ENCODE assay signal across 11 cellular contexts in the genomic region with DNA sequence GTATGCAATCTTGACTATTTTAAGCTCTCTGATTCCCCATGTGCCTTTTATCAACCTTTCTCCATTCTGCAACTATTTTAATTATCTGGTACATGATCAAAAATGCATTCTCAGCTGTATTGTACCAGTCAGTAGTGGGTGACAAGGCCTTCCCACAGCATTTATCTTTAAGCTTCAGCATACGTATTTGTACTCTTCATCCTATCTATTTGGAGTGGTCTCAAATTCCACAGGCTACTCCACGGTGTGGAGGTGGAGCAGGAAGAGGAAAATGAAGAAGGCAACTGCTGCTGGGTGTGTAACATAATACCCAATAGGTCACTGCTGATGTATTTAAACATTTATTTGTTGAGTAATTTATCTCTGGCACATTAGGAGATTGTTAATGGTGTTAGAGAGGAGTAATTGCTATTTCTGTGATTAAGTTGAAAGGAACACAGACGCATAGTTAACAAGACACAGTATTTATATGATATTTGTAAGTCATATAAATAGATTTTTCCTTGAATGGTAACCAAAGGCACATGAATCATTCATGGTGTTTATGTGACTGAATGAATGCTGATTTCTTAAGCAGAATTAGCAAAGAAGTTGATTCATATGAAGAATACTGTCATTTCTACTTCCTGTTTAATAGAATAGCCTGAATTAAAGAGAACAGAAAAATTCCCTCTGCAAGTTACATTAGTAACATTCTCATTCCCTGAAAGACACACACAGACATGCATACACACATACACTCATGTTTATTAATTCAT.
DNase-seq lines count a peak whose midpoint lies in the region; ATAC-seq, FAIRE-seq and TF ChIP-seq lines count a peak whose summit lies in the region.
"Had no signal": no experiment of that assay in that cellular context is flagged by ENCODE, and none has a peak within 500 bp of the region (broad histone marks: within the 10 kb centered on the region; RNA-seq: fewer than 3 reads in every experiment).

No MANE protein-coding gene starts in this region.

- H3K27me3 Mint-ChIP-seq in chondrocyte (ENCODE audit: low read depth): no peaks in the 10 kb centered on the region

- H3K9me3 ChIP-seq in HepG2 (ENCODE audit: low read length) (no peaks in the 10 kb centered on the region), right lobe of liver (no peaks in the 10 kb centered on the region)

- TF ChIP-seq EP300 in HepG2 (IDR thresholded peaks at IDR 0.05; ENCODE audit: low read depth in 2 of 2, low read length in 2 of 2): no peak
- TF ChIP-seq EP300 in HepG2 (CRISPR knock-in tag; IDR thresholded peaks at IDR 0.05; ENCODE audit: borderline replicate concordance): no peak

- in situ Hi-C loops in HepG2 (cut with HindIII; ENCODE audit: extremely low pct_ligation_motif_present, low pct_unique_long_range_greater_than_20kb): no loop called here

- H3K27ac Mint-ChIP-seq in chondrocyte (ENCODE audit: unreplicated experiment): no peak overlapping the region

- H3K36me3 Mint-ChIP-seq in chondrocyte (ENCODE audit: low read depth): no peaks in the 10 kb centered on the region

- no peak overlapping the region for H3K9ac ChIP-seq in HepG2 (ENCODE audit: insufficient read depth, low read depth, low read length)
- H3K9ac ChIP-seq: KMS-11 had no signal

- WGBS in HepG2 (ENCODE audit: low lambda C conversion rate): 43% methylated on average over 3 of the region's 3 CpGs
- WGBS in right lobe of liver (ENCODE audit: insufficient coverage, low coverage, low lambda C conversion rate, missing lambda C conversion rate): 46% methylated on average over 3 of the region's 3 CpGs

- ATAC-seq in HepG2: 0 out of 3 replicates have a peak, but pooled peaks have one; percentile 24
- no peak for ATAC-seq in right lobe of liver
- ATAC-seq in GM21381 (IDR thresholded peaks at IDR 0.05; ENCODE audit: unreplicated experiment): no peak

- no peaks in the 10 kb centered on the region for H3K27me3 ChIP-seq in HepG2 (ENCODE audit: control insufficient read depth in 1 of 2, insufficient read depth in 2 of 2, low read length in 2 of 2)
- H3K27me3 ChIP-seq in right lobe of liver: no peaks in the 10 kb centered on the region

- no peaks in the 10 kb centered on the region for H3K79me2 ChIP-seq in HepG2 (ENCODE audit: insufficient read depth, low read length)

- BruUV-seq in HepG2 (replicated peaks; lab: Mats Ljungman, UMichigan): no TSS peak

- CTCF ChIA-PET in HepG2 (lab: Yijun Ruan, JAX; ENCODE audit: low intra/inter-chr PET ratio, low total read pairs): no interaction called here

- H4K20me1 ChIP-seq in HepG2 (ENCODE audit: insufficient read depth, low read length): no peaks in the 10 kb centered on the region

- no peak overlapping the region for H3K27ac ChIP-seq in HepG2 (ENCODE audit: extremely low read length, insufficient read depth, low read length)
- no peak overlapping the region for H3K27ac ChIP-seq in right lobe of liver
- H3K27ac ChIP-seq: KMS-11, VCaP had no signal

- intact Hi-C loops in HepG2 (cut with micrococcal nuclease; ENCODE audit: unreplicated experiment) (no loop called here), right lobe of liver (cut with DNase I) (no loop called here)

- no peak overlapping the region for H3K4me3 Mint-ChIP-seq in chondrocyte (ENCODE audit: unreplicated experiment)

- peaks cover 76% of the 10 kb centered on the region for H3K4me1 ChIP-seq in HepG2 (ENCODE audit: insufficient read depth, low read length)
- H3K4me1 ChIP-seq in right lobe of liver: peaks cover 0 to 26% (median 8%) of the 10 kb centered on the region in 4 donors

- no peak overlapping the region for H3K4me2 ChIP-seq in HepG2 (ENCODE audit: low read depth, low read length)
- H3K4me2 ChIP-seq: KMS-11 had no signal

- TF ChIP-seq CTCF in HepG2 (CRISPR knock-in tag; IDR thresholded peaks at IDR 0.05): no peak
- TF ChIP-seq CTCF in right lobe of liver (IDR thresholded peaks at IDR 0.05): no peak
- no peak for TF ChIP-seq CTCF in epithelial cell of esophagus (IDR thresholded peaks at IDR 0.05; ENCODE audit: insufficient read depth, low read depth, low read length, missing control alignments)
- no peak for TF ChIP-seq CTCF in chondrocyte (IDR thresholded peaks at IDR 0.05)

- no peaks in the 10 kb centered on the region for H3K36me3 ChIP-seq in HepG2 (replicated peaks in 1 of 2; ENCODE audit: control insufficient read depth in 1 of 2, insufficient read depth in 2 of 2, low read length in 2 of 2)
- H3K36me3 ChIP-seq in right lobe of liver: no peaks in the 10 kb centered on the region

- DNase-seq in HepG2 (ENCODE audit: low spot score) (no peak), right lobe of liver (no peak), NCI-H146 treated with DMSO at 0.1 percent for 48 hours (lab: John Stamatoyannopoulos, UW; ENCODE audit: unreplicated experiment) (peak; percentile 81), epithelial cell of esophagus (ENCODE audit: low read depth) (peak; percentile 77), chondrocyte (ENCODE audit: low spot score) (no peak), NCI-H1048 (lab: John Stamatoyannopoulos, UW) (no peak)
- DNase-seq in stimulated activated CD4-positive, alpha-beta T cell treated with anti-CD3 and anti-CD28 coated beads, Interleukin-1b, Interleukin-23, amount 100 ng/mL, for 48 hours: no peak
- DNase-seq: dermis blood vessel endothelial cell had no signal

- TF ChIP-seq POLR2A in HepG2 (IDR thresholded peaks at IDR 0.05; ENCODE audit: insufficient read depth in 1 of 2, low read depth in 2 of 2, low read length in 2 of 2): no peak
- no peak for TF ChIP-seq POLR2A in right lobe of liver (IDR thresholded peaks at IDR 0.05)

- POLR2A ChIA-PET in HepG2 (lab: Yijun Ruan, JAX): no interaction called here

- TF ChIP-seq RAD21 in HepG2 (CRISPR knock-in tag; IDR thresholded peaks at IDR 0.05): no peak

- no peak overlapping the region for H2AFZ ChIP-seq in HepG2 (ENCODE audit: low read length)

- H3K4me1 Mint-ChIP-seq in chondrocyte (ENCODE audit: low read depth): peaks cover 24% of the 10 kb centered on the region

- no peaks in the 10 kb centered on the region for H3K9me3 Mint-ChIP-seq in chondrocyte (ENCODE audit: low read depth)

- H3K4me3 ChIP-seq in HepG2 (replicated peaks in 1 of 3; ENCODE audit: insufficient read depth in 1 of 3, low read depth in 2 of 3, low read length in 3 of 3): no peak overlapping the region
- H3K4me3 ChIP-seq in right lobe of liver: no peak overlapping the region
- H3K4me3 ChIP-seq in epithelial cell of esophagus (ENCODE audit: low read length): no peak overlapping the region

- no peak for FAIRE-seq in HepG2 (lab: Jason Lieb, UNC)

TF ChIP-seq in HepG2, 621 proteins besides CTCF, POLR2A, EP300 and RAD21 (continues in another document):
- TF ChIP-seq, protein P1, sequence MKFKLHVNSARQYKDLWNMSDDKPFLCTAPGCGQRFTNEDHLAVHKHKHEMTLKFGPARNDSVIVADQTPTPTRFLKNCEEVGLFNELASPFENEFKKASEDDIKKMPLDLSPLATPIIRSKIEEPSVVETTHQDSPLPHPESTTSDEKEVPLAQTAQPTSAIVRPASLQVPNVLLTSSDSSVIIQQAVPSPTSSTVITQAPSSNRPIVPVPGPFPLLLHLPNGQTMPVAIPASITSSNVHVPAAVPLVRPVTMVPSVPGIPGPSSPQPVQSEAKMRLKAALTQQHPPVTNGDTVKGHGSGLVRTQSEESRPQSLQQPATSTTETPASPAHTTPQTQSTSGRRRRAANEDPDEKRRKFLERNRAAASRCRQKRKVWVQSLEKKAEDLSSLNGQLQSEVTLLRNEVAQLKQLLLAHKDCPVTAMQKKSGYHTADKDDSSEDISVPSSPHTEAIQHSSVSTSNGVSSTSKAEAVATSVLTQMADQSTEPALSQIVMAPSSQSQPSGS (CRISPR knock-in tag; IDR thresholded peaks at IDR 0.05): no peak
- TF ChIP-seq SIX1 (CRISPR knock-in tag; IDR thresholded peaks at IDR 0.05; ENCODE audit: borderline replicate concordance): peak; percentile 70
- peak; percentile 41; the same call in 1 of the 2 replicates for TF ChIP-seq MAFF (IDR thresholded peaks at IDR 0.05; ENCODE audit: low read depth, low read length)
- TF ChIP-seq ZNF879 (CRISPR knock-in tag; IDR thresholded peaks at IDR 0.05): no peak
- TF ChIP-seq ZNF780A (CRISPR knock-in tag; IDR thresholded peaks at IDR 0.05): no peak
- no peak for TF ChIP-seq GZF1 (CRISPR knock-in tag; IDR thresholded peaks at IDR 0.05)
- TF ChIP-seq, protein P2, sequence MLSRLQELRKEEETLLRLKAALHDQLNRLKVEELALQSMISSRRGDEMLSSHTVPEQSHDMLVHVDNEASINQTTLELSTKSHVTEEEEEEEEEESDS (CRISPR knock-in tag; IDR thresholded peaks at IDR 0.05; ENCODE audit: borderline replicate concordance): no peak
- 0 out of 2 replicates have a peak, but pooled peaks have one; percentile 14 for TF ChIP-seq ELF3 (CRISPR knock-in tag; IDR thresholded peaks at IDR 0.05)
- TF ChIP-seq GABPA (IDR thresholded peaks at IDR 0.05; ENCODE audit: low read depth, low read length): no peak
- TF ChIP-seq GABPA (CRISPR knock-in tag; IDR thresholded peaks at IDR 0.05; ENCODE audit: low read depth): 0 out of 2 replicates have a peak, but pooled peaks have one; percentile 10
- TF ChIP-seq ZIK1 (CRISPR knock-in tag; IDR thresholded peaks at IDR 0.05; ENCODE audit: borderline replicate concordance, low read depth): no peak
- no peak for TF ChIP-seq ZC3H4 (CRISPR knock-in tag; IDR thresholded peaks at IDR 0.05; ENCODE audit: borderline replicate concordance)
- TF ChIP-seq, protein P3, sequence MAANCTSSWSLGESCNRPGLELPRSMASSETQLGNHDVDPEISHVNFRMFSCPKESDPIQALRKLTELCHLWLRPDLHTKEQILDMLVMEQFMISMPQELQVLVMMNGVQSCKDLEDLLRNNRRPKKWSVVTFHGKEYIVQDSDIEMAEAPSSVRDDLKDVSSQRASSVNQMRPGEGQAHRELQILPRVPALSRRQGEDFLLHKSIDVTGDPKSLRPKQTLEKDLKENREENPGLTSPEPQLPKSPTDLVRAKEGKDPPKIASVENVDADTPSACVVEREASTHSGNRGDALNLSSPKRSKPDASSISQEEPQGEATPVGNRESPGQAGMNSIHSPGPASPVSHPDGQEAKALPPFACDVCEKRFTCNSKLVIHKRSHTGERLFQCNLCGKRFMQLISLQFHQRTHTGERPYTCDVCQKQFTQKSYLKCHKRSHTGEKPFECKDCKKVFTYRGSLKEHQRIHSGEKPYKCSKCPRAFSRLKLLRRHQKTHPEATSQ (CRISPR knock-in tag; IDR thresholded peaks at IDR 0.05; ENCODE audit: borderline replicate concordance): no peak
- TF ChIP-seq GATAD2A (CRISPR knock-in tag; IDR thresholded peaks at IDR 0.05): peak; percentile 32; the same call in 1 of the 2 replicates
- peak; percentile 16 for TF ChIP-seq TEAD3 (CRISPR knock-in tag; optimal IDR thresholded peaks at IDR 0.05; ENCODE audit: borderline replicate concordance)
- peak; percentile 38; a peak in 2 of 4 replicates for TF ChIP-seq MAFK (conservative IDR thresholded peaks at IDR 0.05 in 1 of 2, IDR thresholded peaks at IDR 0.05 in 1 of 2; ENCODE audit: low read length in 2 of 2)

Comparison
In these comparisons a context has a peak if more than half of its experiments do, and no peak if none do; other contexts are left out.
1. DNase-seq: peak in NCI-H146 treated with DMSO at 0.1 percent for 48 hours (single experiment) and epithelial cell of esophagus (single experiment); none in HepG2 (single experiment), right lobe of liver (0 of 3), stimulated activated CD4-positive, alpha-beta T cell treated with anti-CD3 and anti-CD28 coated beads, Interleukin-1b, Interleukin-23, amount 100 ng/mL, for 48 hours (single experiment), chondrocyte (single experiment) and NCI-H1048 (single experiment).